ENCODE assay signal across 1 cellular context in the genomic region with DNA sequence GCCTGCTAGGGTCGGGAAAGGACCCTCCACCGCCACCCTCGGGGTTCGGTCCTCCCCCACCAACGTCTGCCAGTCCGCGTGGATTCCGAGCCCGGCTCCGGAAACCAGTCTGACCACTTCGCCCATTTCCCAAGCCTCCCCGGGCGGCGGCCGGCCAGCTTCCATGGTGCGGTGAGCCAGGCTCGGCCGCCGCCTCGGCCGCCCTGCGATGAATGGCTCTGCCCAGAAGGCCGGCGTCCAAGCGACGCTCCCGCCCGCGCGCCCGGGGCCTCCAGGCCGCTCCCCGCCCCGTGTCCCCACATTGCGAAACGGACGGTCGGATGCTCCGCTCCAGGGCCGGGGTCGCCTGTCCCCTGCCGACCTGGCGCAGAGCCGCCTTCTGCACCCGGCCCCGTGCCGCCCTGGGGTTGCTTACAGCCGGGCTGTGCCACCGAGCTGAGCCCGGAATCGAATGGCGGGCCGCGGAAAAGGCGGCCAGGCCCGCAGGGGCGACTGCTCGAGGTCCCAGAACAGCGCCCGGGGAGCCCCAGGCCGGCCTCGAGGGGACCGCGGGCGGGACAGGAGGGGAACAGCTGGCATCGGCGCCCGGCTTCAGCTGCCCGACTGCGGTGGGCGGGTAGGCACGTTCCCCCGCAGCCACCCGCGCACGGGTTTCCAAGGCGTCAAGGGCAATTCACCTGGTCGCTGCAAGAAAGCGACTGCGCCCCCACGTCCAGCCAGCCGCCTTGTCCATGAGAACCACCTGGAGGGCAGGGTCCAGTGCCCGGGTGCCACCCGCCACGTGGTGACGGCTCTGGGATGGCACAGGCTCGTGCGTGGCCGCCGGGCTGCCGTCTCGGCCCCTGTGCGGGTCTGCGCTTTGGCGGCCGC.
TF ChIP-seq lines count a peak whose summit lies in the region.

No MANE protein-coding gene starts in this region.

TF ChIP-seq in HepG2, 621 proteins besides CTCF, POLR2A, EP300 and RAD21:
- TF ChIP-seq BATF2 (CRISPR knock-in tag; IDR thresholded peaks at IDR 0.05): no peak
- no peak for TF ChIP-seq EEA1 (CRISPR knock-in tag; IDR thresholded peaks at IDR 0.05; ENCODE audit: borderline replicate concordance)
- 0 out of 2 replicates have a peak, but pooled peaks have one; percentile 9 for TF ChIP-seq HOXA3 (CRISPR knock-in tag; IDR thresholded peaks at IDR 0.05)
- 0 out of 2 replicates have a peak, but pooled peaks have one; percentile 42 for TF ChIP-seq ZBTB38 (CRISPR knock-in tag; IDR thresholded peaks at IDR 0.05)
- TF ChIP-seq CEBPB (IDR thresholded peaks at IDR 0.05; ENCODE audit: borderline replicate concordance, low read depth, low read length): peak; percentile 45; the same call in 1 of the 2 replicates
- peak; percentile 85 for TF ChIP-seq HNRNPL (IDR thresholded peaks at IDR 0.05; ENCODE audit: low read depth, low read length)
- no peak for TF ChIP-seq GPN1 (CRISPR knock-in tag; IDR thresholded peaks at IDR 0.05; ENCODE audit: borderline replicate concordance)
